In genomic region chr17:45060382-45060823, GRCh38 we compare ENCODE assay signal across 8 cellular contexts. TPM values are rescaled to one million over a fixed set of nuclear protein-coding genes. Genes with fewer than 3 reads are reported as not detected.
DNase-seq lines count a peak whose midpoint lies in the region; ATAC-seq lines count a peak whose summit lies in the region.

No MANE protein-coding gene starts in this region.

- DNase-seq in activated CD4-positive, alpha-beta T cell treated with anti-CD3 and anti-CD28 coated beads, Interleukin-2, amount 10 ng/mL, durations not matched to agents 7 days and 5 days: no peak
- DNase-seq in activated CD4-positive, alpha-beta T cell treated with anti-CD3 and anti-CD28 coated beads for 1 hour: no peak
- DNase-seq in stimulated activated naive CD8-positive, alpha-beta T cell treated with anti-CD3 and anti-CD28 coated beads, Interleukin-15, Interleukin-2, amounts not matched to agents 100 U/mL and 50 U/mL, for 24 hours: no peak
- DNase-seq in activated gamma-delta T cell treated with Interleukin-2 at 50 U/mL for 16 hours (no peak), Ammon's horn (ENCODE audit: low spot score) (no peak)

- CTCF ChIA-PET in activated CD4-positive, alpha-beta T cell treated with anti-CD3 and anti-CD28 coated beads, Interleukin-2, amount 10 ng/mL, durations not matched to agents 7 days and 5 days (lab: Charles Lee): interaction anchor here (0.9 to 5.0 kb wide), 4 partner anchors 11 to 75 kb away, joined by 3 to 26 read pairs (median 5); partner anchors contain the start of gene ACBD4

- peak overlapping the region; percentile 100 for H3K4me3 ChIP-seq in iPS-18a (ENCODE audit: low read length)

- peak; percentile 1 for ATAC-seq in stimulated activated naive CD8-positive, alpha-beta T cell treated with anti-CD3 and anti-CD28 coated beads, Interleukin-15, Interleukin-2, amounts not matched to agents 100 U/mL and 50 U/mL, for 24 hours
- ATAC-seq in GM19328 (IDR thresholded peaks at IDR 0.05; ENCODE audit: unreplicated experiment): no peak

- no peaks in the 10 kb centered on the region for H3K36me3 ChIP-seq in iPS-18a (ENCODE audit: control insufficient read depth, low read depth, low read length)

- peak overlapping the region; percentile 100 for H3K4me3 Mint-ChIP-seq in activated CD4-positive, alpha-beta T cell treated with anti-CD3 and anti-CD28 coated beads, Interleukin-2, amount 10 ng/mL, durations not matched to agents 7 days and 5 days
- peak overlapping the region; percentile 96 for H3K4me3 Mint-ChIP-seq in activated naive CD8-positive, alpha-beta T cell

- peak overlapping the region; percentile 100 for H3K27ac Mint-ChIP-seq in activated CD4-positive, alpha-beta T cell treated with anti-CD3 and anti-CD28 coated beads, Interleukin-2, amount 10 ng/mL, durations not matched to agents 7 days and 5 days
- H3K27ac Mint-ChIP-seq in activated naive CD8-positive, alpha-beta T cell: peak overlapping the region; percentile 100

- POLR2A ChIA-PET in activated CD4-positive, alpha-beta T cell treated with anti-CD3 and anti-CD28 coated beads, Interleukin-2, amount 10 ng/mL, durations not matched to agents 7 days and 5 days (lab: Charles Lee): interaction anchor here (2.2 kb wide), 1 partner anchor 10 kb away, joined by 11 read pairs; no protein-coding TSS in a partner anchor

- no peaks in the 10 kb centered on the region for H3K9me3 ChIP-seq in iPS-18a (ENCODE audit: control insufficient read depth, low read depth, low read length)

- H3K27me3 Mint-ChIP-seq in activated CD4-positive, alpha-beta T cell treated with anti-CD3 and anti-CD28 coated beads, Interleukin-2, amount 10 ng/mL, durations not matched to agents 7 days and 5 days: no peaks in the 10 kb centered on the region
- no peaks in the 10 kb centered on the region for H3K27me3 Mint-ChIP-seq in activated naive CD8-positive, alpha-beta T cell

- H3K36me3 Mint-ChIP-seq in activated CD4-positive, alpha-beta T cell treated with anti-CD3 and anti-CD28 coated beads, Interleukin-2, amount 10 ng/mL, durations not matched to agents 7 days and 5 days (ENCODE audit: low read depth): peaks cover 29% of the 10 kb centered on the region
- H3K36me3 Mint-ChIP-seq in activated naive CD8-positive, alpha-beta T cell: no peaks in the 10 kb centered on the region

- peak overlapping the region; percentile 38 for H3K27ac ChIP-seq in iPS-18a (ENCODE audit: low read length)

- H3K4me1 ChIP-seq in iPS-18a (ENCODE audit: control insufficient read depth, low read depth, low read length): peaks cover 3% of the 10 kb centered on the region

- H3K4me1 Mint-ChIP-seq in activated CD4-positive, alpha-beta T cell treated with anti-CD3 and anti-CD28 coated beads, Interleukin-2, amount 10 ng/mL, durations not matched to agents 7 days and 5 days: peaks cover 43% of the 10 kb centered on the region
- H3K4me1 Mint-ChIP-seq in activated naive CD8-positive, alpha-beta T cell (ENCODE audit: low read depth): peaks cover 49% of the 10 kb centered on the region

- no peaks in the 10 kb centered on the region for H3K27me3 ChIP-seq in iPS-18a (ENCODE audit: control insufficient read depth, insufficient read depth, low read length)

- peak overlapping the region; percentile 77 for H3K9ac ChIP-seq in iPS-18a (ENCODE audit: low read length)

- no peaks in the 10 kb centered on the region for H3K9me3 Mint-ChIP-seq in activated CD4-positive, alpha-beta T cell treated with anti-CD3 and anti-CD28 coated beads, Interleukin-2, amount 10 ng/mL, durations not matched to agents 7 days and 5 days
- H3K9me3 Mint-ChIP-seq in activated naive CD8-positive, alpha-beta T cell (ENCODE audit: low read depth): no peaks in the 10 kb centered on the region

RNA-seq across cellular contexts. Expression of gene NMT1, which starts 0.7 kb away (rescaled TPM):
- 100 to 1,000 TPM; 118 to 138 TPM for total RNA-seq in activated CD4-positive, alpha-beta T cell treated with anti-CD3 and anti-CD28 coated beads, Interleukin-2, amount 10 ng/mL, durations not matched to agents 7 days and 5 days

RNA-seq across cellular contexts. Expression of gene DCAKD, which starts 9.0 kb away (rescaled TPM):
- total RNA-seq in activated CD4-positive, alpha-beta T cell treated with anti-CD3 and anti-CD28 coated beads, Interleukin-2, amount 10 ng/mL, durations not matched to agents 7 days and 5 days: 10 to 100 TPM; 36.5 to 38.6 TPM
